Comparison of ENCODE assay signal across 15 cellular contexts in genomic region chr16:57303910-57304168, GRCh38. TPM values are rescaled to one million over a fixed set of nuclear protein-coding genes. Genes with fewer than 3 reads are reported as not detected.
A peak's percentile ranks its signal among the peaks of the same experiment; 100 is the strongest.
DNase-seq lines count a peak whose midpoint lies in the region; ATAC-seq and TF ChIP-seq lines count a peak whose summit lies in the region.
"Had no signal": no experiment of that assay in that cellular context is flagged by ENCODE, and none has a peak within 500 bp of the region (broad histone marks: within the 10 kb centered on the region; RNA-seq: fewer than 3 reads in every experiment).

No MANE protein-coding gene starts in this region.

- peaks cover 11 to 23% (median 20%) of the 10 kb centered on the region in 10 experiments for H3K4me1 ChIP-seq in BLaER1 treated with 17β-estradiol and CSF1 and Interleukin-3, amounts not matched to agents 10 nM and 100 nM
- peaks cover 4% of the 10 kb centered on the region; the same call in 1 of the 2 replicates for H3K4me1 ChIP-seq in Panc1 (ENCODE audit: control insufficient read depth, insufficient read depth, low read length)
- H3K4me1 ChIP-seq in hepatocyte (ENCODE audit: insufficient read depth) = peaks cover 14% of the 10 kb centered on the region
- peaks cover 0 to 32% (median 26%) of the 10 kb centered on the region in 4 donors for H3K4me1 ChIP-seq in sigmoid colon

- no peaks in the 10 kb centered on the region for H3K36me3 ChIP-seq in BLaER1 treated with 17β-estradiol and CSF1 and Interleukin-3, amounts not matched to agents 10 nM and 100 nM
- H3K36me3 ChIP-seq in Panc1 (ENCODE audit: control insufficient read depth, insufficient read depth, low read length) (no peaks in the 10 kb centered on the region), hepatocyte (replicated peaks; ENCODE audit: insufficient read depth, low read depth) (no peaks in the 10 kb centered on the region), sigmoid colon (no peaks in the 10 kb centered on the region)

- H4K20me1 ChIP-seq in BLaER1 treated with 17β-estradiol and CSF1 and Interleukin-3, amounts not matched to agents 10 nM and 100 nM = no peaks in the 10 kb centered on the region; a peak in 1 of 22 replicates
- H4K20me1 ChIP-seq in hepatocyte (ENCODE audit: insufficient read depth, poor library complexity, severe bottlenecking) = no peaks in the 10 kb centered on the region

- ATAC-seq in Panc1 = no peak
- no peak for ATAC-seq in GM19035 (IDR thresholded peaks at IDR 0.05; ENCODE audit: unreplicated experiment)

- DNase-seq in Panc1 (ENCODE audit: low read depth, low spot score) (no peak), hepatocyte (ENCODE audit: low spot score) (no peak), sigmoid colon (no peak), foreskin fibroblast (no peak), NCI-H345 treated with DMSO at 0.1 percent for 48 hours (lab: John Stamatoyannopoulos, UW; ENCODE audit: unreplicated experiment) (no peak), DMS114 treated with DMSO at 0.1 percent for 48 hours (lab: John Stamatoyannopoulos, UW; ENCODE audit: unreplicated experiment) (no peak)
- DNase-seq: activated CD4-positive, alpha-beta T cell treated with anti-CD3 and anti-CD28 coated beads, Interleukin-2, amount 50 U/mL, for 1 hour; DND-41; NCI-H1417 treated with DMSO at 0.1 percent for 48 hours; T-helper 9 cell had no signal

- no peaks in the 10 kb centered on the region for H3K9me3 ChIP-seq in BLaER1 treated with 17β-estradiol and CSF1 and Interleukin-3, amounts not matched to agents 10 nM and 100 nM (replicated peaks in 1 of 11)
- H3K9me3 ChIP-seq in Panc1 (ENCODE audit: control insufficient read depth, insufficient read depth, low read depth, low read length) (no peaks in the 10 kb centered on the region), hepatocyte (ENCODE audit: low read depth) (no peaks in the 10 kb centered on the region), sigmoid colon (no peaks in the 10 kb centered on the region)

- CTCF ChIA-PET in Panc1 (lab: Charles Lee) = interaction anchor here (0.7 to 1.5 kb wide), 2 partner anchors 113 to 121 kb away, joined by 3 to 8 read pairs; no protein-coding TSS in a partner anchor

- no peak for TF ChIP-seq POLR2A in sigmoid colon (IDR thresholded peaks at IDR 0.05)

- H3K4me2 ChIP-seq in BLaER1 treated with 17β-estradiol and CSF1 and Interleukin-3, amounts not matched to agents 10 nM and 100 nM = peak overlapping the region; percentile 20 to 67 (median 39); a peak in 18 of 22 replicates
- H3K4me2 ChIP-seq in hepatocyte = no peak overlapping the region
- H3K4me2 ChIP-seq: smooth muscle cell had no signal

- in situ Hi-C loops in Panc1 (cut with HindIII; ENCODE audit: low pct_unique_long_range_greater_than_20kb, low sequenced_read_pairs) = no loop called here

- H3K4me3 ChIP-seq in BLaER1 treated with 17β-estradiol and CSF1 and Interleukin-3, amounts not matched to agents 10 nM and 100 nM = no peak overlapping the region
- no peak overlapping the region for H3K4me3 ChIP-seq in Panc1 (ENCODE audit: low read depth in 2 of 2, low read length in 2 of 2)
- no peak overlapping the region for H3K4me3 ChIP-seq in hepatocyte
- H3K4me3 ChIP-seq in sigmoid colon = no peak overlapping the region
- H3K4me3 ChIP-seq in foreskin fibroblast (ENCODE audit: low read depth in 1 of 2, low read length in 2 of 2) = no peak overlapping the region
- H3K4me3 ChIP-seq: smooth muscle cell had no signal

- intact Hi-C loops in Panc1 (cut with micrococcal nuclease; ENCODE audit: unreplicated experiment) = loop anchor here (5.0 kb wide), 2 partner anchors 68 to 213 kb away; partner anchors contain the start of gene CX3CL1
- intact Hi-C loops in sigmoid colon (cut with DNase I) = loop anchor here (5.0 kb wide), 3 partner anchors 68 to 233 kb away; partner anchors contain the start of genes CCDC102A and CX3CL1

- POLR2A ChIA-PET in Panc1 (lab: Charles Lee) = interaction anchor here (0.6 kb wide), 1 partner anchor 327 kb away, joined by 3 read pairs; no protein-coding TSS in a partner anchor

- BruUV-seq in Panc1 (replicated peaks; lab: Mats Ljungman, UMichigan) = no TSS peak

- no peaks in the 10 kb centered on the region for H3K9me2 ChIP-seq in hepatocyte (replicated peaks; ENCODE audit: insufficient read depth)

- TF ChIP-seq EP300 in sigmoid colon (IDR thresholded peaks at IDR 0.05) = no peak

- no peaks in the 10 kb centered on the region for H3K27me3 ChIP-seq in BLaER1 treated with 17β-estradiol and CSF1 and Interleukin-3, amounts not matched to agents 10 nM and 100 nM
- H3K27me3 ChIP-seq in Panc1 (ENCODE audit: control insufficient read depth, insufficient read depth, low read length) (no peaks in the 10 kb centered on the region), hepatocyte (no peaks in the 10 kb centered on the region), sigmoid colon (no peaks in the 10 kb centered on the region)

- no peak overlapping the region for H2AFZ ChIP-seq in hepatocyte

- TF ChIP-seq CTCF in Panc1 (IDR thresholded peaks at IDR 0.05) (no peak), hepatocyte (IDR thresholded peaks at IDR 0.05; ENCODE audit: poor library complexity) (no peak), sigmoid colon (IDR thresholded peaks at IDR 0.05) (no peak), foreskin fibroblast (IDR thresholded peaks at IDR 0.05; ENCODE audit: low read depth, low read length) (no peak)

- peak overlapping the region in 1 of 11 experiments; percentile 19; a peak in 1 of 22 replicates for H3K9ac ChIP-seq in BLaER1 treated with 17β-estradiol and CSF1 and Interleukin-3, amounts not matched to agents 10 nM and 100 nM

- no peaks in the 10 kb centered on the region for H3K79me2 ChIP-seq in hepatocyte

- H3K27ac ChIP-seq in BLaER1 treated with 17β-estradiol and CSF1 and Interleukin-3, amounts not matched to agents 10 nM and 100 nM = no peak overlapping the region
- H3K27ac ChIP-seq in Panc1 (ENCODE audit: low read length) (peak overlapping the region; percentile 48; the same call in 1 of the 2 replicates), hepatocyte (peak overlapping the region; percentile 84), sigmoid colon (peak overlapping the region in 3 of 4 donors; percentile 61 to 88 (median 69))

- WGBS in hepatocyte (ENCODE audit: low lambda C conversion rate, missing lambda C conversion rate) = 86% methylated on average over 4 of the region's 4 CpGs
- WGBS in sigmoid colon, 2 donors = 66 to 82% methylated on average over 4 of the region's 4 CpGs

RNA-seq across cellular contexts. Expression of gene PLLP, which starts 19.4 kb away (rescaled TPM):
- total RNA-seq in Panc1 (2021; ENCODE audit: unreplicated experiment) = 0.72 TPM
- polyA plus RNA-seq in Panc1 (2012; ENCODE audit: insufficient read length) = 5.0 TPM
- 42.3 and 49.5 TPM in 2 replicates for total RNA-seq in hepatocyte
- polyA plus RNA-seq in hepatocyte = 31.0 and 38.7 TPM in 2 replicates
- 1 to 10 TPM in 3 of 4 donors, under 1 TPM in 1; 0.99 to 4.7 (median 2.8) TPM for total RNA-seq in sigmoid colon
- polyA plus RNA-seq in sigmoid colon = 10 to 100 TPM in 1 of 3 donors, 1 to 10 TPM in 2; 4.2 to 10.2 (median 8.0) TPM
- total RNA-seq: smooth muscle cell had no signal

RNA-seq across cellular contexts. Expression of gene CCL22, which starts 54.7 kb away (rescaled TPM):
- total RNA-seq in Panc1 (2021; ENCODE audit: unreplicated experiment) (0.39 TPM), hepatocyte (0.13 TPM in 1 of 2 replicates, not detected in the other), sigmoid colon (not detected)
- polyA plus RNA-seq in Panc1 (2012; ENCODE audit: insufficient read length) = not detected
- polyA plus RNA-seq in hepatocyte (not detected in 2 replicates), sigmoid colon (1 to 10 TPM in 1 of 3 donors, not detected in 2; 2.9 TPM)
- total RNA-seq: NCI-H460, neural crest cell, smooth muscle cell had no signal
- polyA plus RNA-seq: smooth muscle cell had no signal

RNA-seq across cellular contexts. Expression of gene ARL2BP, which starts 58.8 kb away (rescaled TPM):
- total RNA-seq in Panc1 (2021; ENCODE audit: unreplicated experiment) (47.7 TPM), hepatocyte (92.6 and 105 TPM in 2 replicates), sigmoid colon (10 to 100 TPM; 64.7 to 85.6 (median 74.4) TPM)
- polyA plus RNA-seq in Panc1 (2012; ENCODE audit: insufficient read length) = 45.3 TPM
- polyA plus RNA-seq in hepatocyte (102 and 104 TPM in 2 replicates), sigmoid colon (10 to 100 TPM; 28.6 to 39.0 (median 36.8) TPM)

Comparison
In these comparisons a context has a peak if more than half of its experiments do, and no peak if none do; other contexts are left out.
1. H3K27ac ChIP-seq: peak in Panc1 (single experiment), hepatocyte (single experiment) and sigmoid colon (3 of 4); none in BLaER1 treated with 17β-estradiol and CSF1 and Interleukin-3, amounts not matched to agents 10 nM and 100 nM (0 of 11).